19 cellular contexts compared by ENCODE assay signal in genomic region chr1:12383786-12384185, GRCh38.
DNase-seq lines count a peak whose midpoint lies in the region; ATAC-seq and TF ChIP-seq lines count a peak whose summit lies in the region.
"Had no signal": no experiment of that assay in that cellular context is flagged by ENCODE, and none has a peak within 500 bp of the region (broad histone marks: within the 10 kb centered on the region; RNA-seq: fewer than 3 reads in every experiment).

No MANE protein-coding gene starts in this region.

- ATAC-seq in T-helper 17 cell = no peak

- TF ChIP-seq CTCF in AG04449 (IDR thresholded peaks at IDR 0.05; ENCODE audit: insufficient read depth, low read length, missing control alignments) = no peak

- CTCF ChIA-PET in AG04449 (lab: Yijun Ruan, JAX) = interaction anchor here (2.1 to 2.4 kb wide), 2 partner anchors 236 to 275 kb away, joined by 5 to 14 read pairs; no protein-coding TSS in a partner anchor
- CTCF ChIA-PET in CD4-positive, alpha-beta memory T cell (lab: Charles Lee; ENCODE audit: partially characterized antibody) = interaction anchor here (2.1 kb wide), 1 partner anchor 24 kb away, joined by 5 read pairs; no protein-coding TSS in a partner anchor

- H3K27ac Mint-ChIP-seq in CD4-positive, alpha-beta memory T cell = peak overlapping the region; percentile 69 to 93 (median 85)
- H3K27ac Mint-ChIP-seq in T-helper 17 cell = peak overlapping the region; percentile 91

- H3K4me3 ChIP-seq in AG04449 (ENCODE audit: low read depth, low read length) = no peak overlapping the region
- no peak overlapping the region for H3K4me3 ChIP-seq in CD4-positive, alpha-beta memory T cell (ENCODE audit: low read length in 2 of 2)
- H3K4me3 ChIP-seq: cardiac muscle cell, lung, right atrium auricular region, SJSA1, suprapubic skin had no signal

- peak overlapping the region in 7 of 8 donors; percentile 6 to 70 (median 48) for H3K4me3 Mint-ChIP-seq in CD4-positive, alpha-beta memory T cell
- H3K4me3 Mint-ChIP-seq in T-helper 17 cell = peak overlapping the region; percentile 15
- H3K4me3 Mint-ChIP-seq: neural crest cell had no signal

- H3K4me1 Mint-ChIP-seq in CD4-positive, alpha-beta memory T cell = peaks cover 40 to 67% (median 54%) of the 10 kb centered on the region in 4 donors
- H3K4me1 Mint-ChIP-seq in T-helper 17 cell = peaks cover 45% of the 10 kb centered on the region

- peaks cover 15% of the 10 kb centered on the region for H3K36me3 ChIP-seq in CD4-positive, alpha-beta memory T cell (ENCODE audit: insufficient read depth, low read length)

- peaks cover 4 to 22% (median 14%) of the 10 kb centered on the region in 8 donors for H3K9me3 Mint-ChIP-seq in CD4-positive, alpha-beta memory T cell

- intact Hi-C loops in CD4-positive, alpha-beta memory T cell (cut with micrococcal nuclease) = no loop called here

- no peaks in the 10 kb centered on the region for H3K27me3 Mint-ChIP-seq in CD4-positive, alpha-beta memory T cell
- H3K27me3 Mint-ChIP-seq in T-helper 17 cell = no peaks in the 10 kb centered on the region

- H3K36me3 Mint-ChIP-seq in CD4-positive, alpha-beta memory T cell = peaks cover 62 to 74% of the 10 kb centered on the region in 2 donors
- H3K36me3 Mint-ChIP-seq in T-helper 17 cell (ENCODE audit: low read depth) = peaks cover 12% of the 10 kb centered on the region

- DNase-seq in AG04449 (ENCODE audit: low read depth, low spot score) (peak; percentile 47), T-helper 17 cell (no peak), epithelial cell of prostate (ENCODE audit: low read depth, low spot score) (no peak), OCI-M1 (lab: John Stamatoyannopoulos, UW) (no peak), hypothalamus (lab: John Stamatoyannopoulos, UW) (no peak)
- no peak for DNase-seq in CD4-positive, alpha-beta memory T cell
- no peak for DNase-seq in stimulated activated CD4-positive, alpha-beta T cell treated with anti-CD3 and anti-CD28 coated beads, Interleukin-1b, Interleukin-23, amount 100 ng/mL, for 48 hours
- no peak for DNase-seq in activated CD4-positive, alpha-beta T cell treated with anti-CD3 and anti-CD28 coated beads for 48 hours
- DNase-seq: activated gamma-delta T cell; AML-193; DMS79; effector CD4-positive, alpha-beta T cell; NCI-H1694 treated with DMSO at 0.1 percent for 48 hours had no signal

- no peaks in the 10 kb centered on the region for H3K9me3 ChIP-seq in CD4-positive, alpha-beta memory T cell (ENCODE audit: control insufficient read depth in 1 of 2, low read length in 2 of 2)
- no peaks in the 10 kb centered on the region for H3K9me3 ChIP-seq in T-helper 17 cell (ENCODE audit: control insufficient read depth, low read length, poor library complexity, severe bottlenecking)
- H3K9me3 ChIP-seq: SJSA1, suprapubic skin had no signal

- peaks cover 48% of the 10 kb centered on the region for H3K4me1 ChIP-seq in CD4-positive, alpha-beta memory T cell (ENCODE audit: insufficient read depth, low read length)

- H3K27me3 ChIP-seq in CD4-positive, alpha-beta memory T cell (ENCODE audit: insufficient read depth, low read length) = no peaks in the 10 kb centered on the region
- H3K27me3 ChIP-seq: cardiac muscle cell, right atrium auricular region, SJSA1, suprapubic skin had no signal

- H3K27ac ChIP-seq in CD4-positive, alpha-beta memory T cell (ENCODE audit: low read depth, low read length) = peak overlapping the region; percentile 58
- peak overlapping the region; percentile 94 for H3K27ac ChIP-seq in epithelial cell of prostate
- H3K27ac ChIP-seq: cardiac muscle cell, right atrium auricular region, SJSA1, suprapubic skin had no signal

- POLR2A ChIA-PET in AG04449 (lab: Yijun Ruan, JAX) = interaction anchor here (0.6 kb wide), 1 partner anchor 91 kb away, joined by 3 read pairs; no protein-coding TSS in a partner anchor
- POLR2A ChIA-PET in CD4-positive, alpha-beta memory T cell (lab: Charles Lee; ENCODE audit: partially characterized antibody) = interaction anchor here (1.1 to 5.6 kb wide), 5 partner anchors 21 to 259 kb away, joined by 3 to 76 read pairs (median 7); partner anchors contain the start of gene DHRS3
